Comparison of ENCODE assay signal across 8 cellular contexts in genomic region chr6:137707590-137708360, GRCh38.
A peak's percentile ranks its signal among the peaks of the same experiment; 100 is the strongest.
DNase-seq lines count a peak whose midpoint lies in the region; ATAC-seq, FAIRE-seq and TF ChIP-seq lines count a peak whose summit lies in the region.

No MANE protein-coding gene starts in this region.

- H3K4me1 ChIP-seq in endothelial cell of umbilical vein (ENCODE audit: control insufficient read depth, extremely low read depth, insufficient read depth, low read length): peaks cover 4% of the 10 kb centered on the region

- intact Hi-C loops in CD14-positive monocyte (cut with micrococcal nuclease): loop anchor here (2.0 to 10.0 kb wide), 8 partner anchors 65 to 297 kb away; partner anchors contain the start of gene TNFAIP3 (in 2 of the 2)
- intact Hi-C loops in endothelial cell of umbilical vein (cut with micrococcal nuclease): loop anchor here (1.0 to 5.0 kb wide), 6 partner anchors 95 to 402 kb away; partner anchors contain the start of gene TNFAIP3

- CTCF ChIA-PET in activated CD8-positive, alpha-beta memory T cell treated with anti-CD3 and anti-CD28 coated beads, Interleukin-2, amount 10 ng/mL, durations not matched to agents 7 days and 5 days (lab: Charles Lee): interaction anchor here (0.7 to 3.5 kb wide), 42 partner anchors 9 to 400 kb away, joined by 3 to 54 read pairs (median 4); partner anchors contain the start of gene TNFAIP3
- CTCF ChIA-PET in endothelial cell of umbilical vein (lab: Charles Lee): interaction anchor here (0.7 to 3.5 kb wide), 55 partner anchors 9 to 408 kb away, joined by 3 to 103 read pairs (median 4); partner anchors contain the start of gene TNFAIP3

- H3K36me3 Mint-ChIP-seq in CD14-positive monocyte (peaks cover 0 to 1% of the 10 kb centered on the region in 2 donors), naive B cell (no peaks in the 10 kb centered on the region)
- H3K36me3 Mint-ChIP-seq in activated CD8-positive, alpha-beta memory T cell treated with anti-CD3 and anti-CD28 coated beads, Interleukin-2, amount 10 ng/mL, durations not matched to agents 7 days and 5 days: peaks cover 17% of the 10 kb centered on the region
- H3K36me3 Mint-ChIP-seq in stimulated activated memory B cell treated with anti-CD40 and anti-IgM and Interleukin-4, amounts not matched to agents 10 μg/mL and 1 μg/mL and 100 μg/mL, for 72 hours: no peaks in the 10 kb centered on the region

- peaks cover 41% of the 10 kb centered on the region for H3K4me1 Mint-ChIP-seq in CD14-positive monocyte
- H3K4me1 Mint-ChIP-seq in activated CD8-positive, alpha-beta memory T cell treated with anti-CD3 and anti-CD28 coated beads, Interleukin-2, amount 10 ng/mL, durations not matched to agents 7 days and 5 days: peaks cover 71% of the 10 kb centered on the region
- H3K4me1 Mint-ChIP-seq in naive B cell: peaks cover 21 to 38% (median 33%) of the 10 kb centered on the region in 3 donors
- H3K4me1 Mint-ChIP-seq in stimulated activated memory B cell treated with anti-CD40 and anti-IgM and Interleukin-4, amounts not matched to agents 10 μg/mL and 1 μg/mL and 100 μg/mL, for 72 hours: peaks cover 56% of the 10 kb centered on the region

- no peaks in the 10 kb centered on the region for H3K9me1 ChIP-seq in endothelial cell of umbilical vein (replicated peaks; ENCODE audit: control insufficient read depth, extremely low read depth, insufficient read depth, low read length)

- no peak overlapping the region for H3K9ac ChIP-seq in endothelial cell of umbilical vein (replicated peaks; ENCODE audit: extremely low read depth, insufficient read depth, low read length)

- DNase-seq in CD14-positive monocyte (ENCODE audit: low spot score) (peak; percentile 78), endothelial cell of umbilical vein (ENCODE audit: low read depth, low spot score) (peak; percentile 68), naive B cell (peak; percentile 79)
- peak; percentile 67 for DNase-seq in NK-92 treated with Interleukin-12 subunit alpha and Interleukin-12 subunit beta, amount 100 ng/mL, for 24 hours (lab: John Stamatoyannopoulos, UW)
- DNase-seq in activated CD8-positive, alpha-beta memory T cell treated with anti-CD3 and anti-CD28 coated beads, Interleukin-2, amount 10 ng/mL, durations not matched to agents 7 days and 5 days: peak; percentile 94

- TF ChIP-seq CTCF in CD14-positive monocyte (IDR thresholded peaks at IDR 0.05) (peak; percentile 93), endothelial cell of umbilical vein (IDR thresholded peaks at IDR 0.05; ENCODE audit: extremely low read depth in 1 of 2, insufficient read depth in 1 of 2, low read depth in 1 of 2, low read length in 2 of 2) (peak; percentile 60 to 68)

- peak overlapping the region; percentile 65 to 88 for H3K4me3 Mint-ChIP-seq in CD14-positive monocyte
- peak overlapping the region; percentile 59 for H3K4me3 Mint-ChIP-seq in activated CD8-positive, alpha-beta memory T cell treated with anti-CD3 and anti-CD28 coated beads, Interleukin-2, amount 10 ng/mL, durations not matched to agents 7 days and 5 days
- peak overlapping the region; percentile 17 to 84 (median 58) for H3K4me3 Mint-ChIP-seq in naive B cell
- H3K4me3 Mint-ChIP-seq in stimulated activated memory B cell treated with anti-CD40 and anti-IgM and Interleukin-4, amounts not matched to agents 10 μg/mL and 1 μg/mL and 100 μg/mL, for 72 hours: peak overlapping the region; percentile 64

- H3K4me3 ChIP-seq in endothelial cell of umbilical vein (replicated peaks in 1 of 3; ENCODE audit: insufficient read depth in 1 of 3, low read depth in 1 of 3, low read length in 3 of 3): peak overlapping the region in 1 of 3 experiments; percentile 30

- peaks cover 0 to 3% (median 2%) of the 10 kb centered on the region in 7 donors for H3K9me3 Mint-ChIP-seq in CD14-positive monocyte
- H3K9me3 Mint-ChIP-seq in activated CD8-positive, alpha-beta memory T cell treated with anti-CD3 and anti-CD28 coated beads, Interleukin-2, amount 10 ng/mL, durations not matched to agents 7 days and 5 days (ENCODE audit: low read depth): peaks cover 7% of the 10 kb centered on the region
- peaks cover 0 to 2% (median 0%) of the 10 kb centered on the region in 7 donors for H3K9me3 Mint-ChIP-seq in naive B cell
- peaks cover 3% of the 10 kb centered on the region for H3K9me3 Mint-ChIP-seq in stimulated activated memory B cell treated with anti-CD40 and anti-IgM and Interleukin-4, amounts not matched to agents 10 μg/mL and 1 μg/mL and 100 μg/mL, for 72 hours

- H3K36me3 ChIP-seq in endothelial cell of umbilical vein (ENCODE audit: control insufficient read depth in 2 of 2, extremely low read depth in 1 of 2, insufficient read depth in 2 of 2, low read length in 2 of 2): no peaks in the 10 kb centered on the region

- H3K27me3 Mint-ChIP-seq in CD14-positive monocyte (ENCODE audit: low read depth in 3 of 3) (peaks cover 0 to 3% (median 2%) of the 10 kb centered on the region in 3 donors), naive B cell (peaks cover 0 to 9% (median 3%) of the 10 kb centered on the region in 3 donors)
- H3K27me3 Mint-ChIP-seq in activated CD8-positive, alpha-beta memory T cell treated with anti-CD3 and anti-CD28 coated beads, Interleukin-2, amount 10 ng/mL, durations not matched to agents 7 days and 5 days: no peaks in the 10 kb centered on the region
- no peaks in the 10 kb centered on the region for H3K27me3 Mint-ChIP-seq in stimulated activated memory B cell treated with anti-CD40 and anti-IgM and Interleukin-4, amounts not matched to agents 10 μg/mL and 1 μg/mL and 100 μg/mL, for 72 hours

- no peaks in the 10 kb centered on the region for H3K9me3 ChIP-seq in endothelial cell of umbilical vein (replicated peaks; ENCODE audit: control insufficient read depth, insufficient read depth, low read length)

- H3K27ac Mint-ChIP-seq in CD14-positive monocyte: peak overlapping the region; percentile 82 to 95 (median 91)
- peak overlapping the region; percentile 90 for H3K27ac Mint-ChIP-seq in activated CD8-positive, alpha-beta memory T cell treated with anti-CD3 and anti-CD28 coated beads, Interleukin-2, amount 10 ng/mL, durations not matched to agents 7 days and 5 days
- H3K27ac Mint-ChIP-seq in naive B cell: peak overlapping the region; percentile 90 to 94 (median 92)
- H3K27ac Mint-ChIP-seq in stimulated activated memory B cell treated with anti-CD40 and anti-IgM and Interleukin-4, amounts not matched to agents 10 μg/mL and 1 μg/mL and 100 μg/mL, for 72 hours: peak overlapping the region; percentile 85

- H4K20me1 ChIP-seq in endothelial cell of umbilical vein (replicated peaks; ENCODE audit: control insufficient read depth, extremely low read depth, insufficient read depth, low read length): no peaks in the 10 kb centered on the region

- no peaks in the 10 kb centered on the region for H3K79me2 ChIP-seq in endothelial cell of umbilical vein (ENCODE audit: control insufficient read depth, insufficient read depth, low read length)

- POLR2A ChIA-PET in endothelial cell of umbilical vein (lab: Charles Lee): no interaction called here

- ATAC-seq in GM19438 (IDR thresholded peaks at IDR 0.05; ENCODE audit: low read depth, unreplicated experiment) (peak; percentile 69), HG03571 (IDR thresholded peaks at IDR 0.05; ENCODE audit: unreplicated experiment) (peak; percentile 52), naive B cell (ENCODE audit: low read depth in 2 of 2) (peak; percentile 87 to 88)
- ATAC-seq in activated CD8-positive, alpha-beta memory T cell treated with anti-CD3 and anti-CD28 coated beads, Interleukin-2, amount 10 ng/mL, durations not matched to agents 7 days and 5 days: peak; percentile 82
- ATAC-seq in stimulated activated memory B cell treated with anti-CD40 and anti-IgM and Interleukin-4, amounts not matched to agents 10 μg/mL and 1 μg/mL and 100 μg/mL, for 72 hours: peak; percentile 83

- FAIRE-seq in endothelial cell of umbilical vein (lab: Jason Lieb, UNC): peak; percentile 94

- peak overlapping the region; percentile 34 for H3K4me2 ChIP-seq in endothelial cell of umbilical vein (ENCODE audit: insufficient read depth, low read length)

- H2AFZ ChIP-seq in endothelial cell of umbilical vein (ENCODE audit: low read depth, low read length): peak overlapping the region; percentile 58

- TF ChIP-seq POLR2A in endothelial cell of umbilical vein (IDR thresholded peaks at IDR 0.05; ENCODE audit: low read depth, low read length): no peak

- BruUV-seq in endothelial cell of umbilical vein (replicated peaks; lab: Mats Ljungman, UMichigan): no TSS peak

- dilution Hi-C loops in endothelial cell of umbilical vein (cut with MboI; ENCODE audit: extremely low pct_ligation_motif_present, low sequenced_read_pairs): no loop called here

- no peak overlapping the region for H3K27ac ChIP-seq in endothelial cell of umbilical vein (ENCODE audit: insufficient read depth, low read depth, low read length)

- no peaks in the 10 kb centered on the region for H3K27me3 ChIP-seq in endothelial cell of umbilical vein (ENCODE audit: control insufficient read depth in 2 of 2, insufficient read depth in 2 of 2, low read length in 2 of 2)

TF ChIP-seq in endothelial cell of umbilical vein, 7 proteins besides CTCF, POLR2A, EP300 and RAD21:
- TF ChIP-seq MAX (IDR thresholded peaks at IDR 0.05; ENCODE audit: insufficient read depth, insufficient read length): no peak
- TF ChIP-seq FOS (IDR thresholded peaks at IDR 0.05; ENCODE audit: borderline replicate concordance, insufficient read depth, low read length): no peak
- no peak for TF ChIP-seq POLR2AphosphoS5 (IDR thresholded peaks at IDR 0.05; ENCODE audit: insufficient read depth, low read depth, low read length)
- TF ChIP-seq GATA2 (IDR thresholded peaks at IDR 0.05; ENCODE audit: insufficient read depth, insufficient read length, low read depth, low read length): no peak
- TF ChIP-seq JUN (IDR thresholded peaks at IDR 0.05; ENCODE audit: borderline replicate concordance, insufficient read depth, insufficient read length, low read depth): no peak
- TF ChIP-seq MYC (IDR thresholded peaks at IDR 0.05; ENCODE audit: low read depth, low read length): no peak
- no peak for TF ChIP-seq EZH2 (IDR thresholded peaks at IDR 0.05; ENCODE audit: borderline replicate concordance, low read depth, low read length, severe bottlenecking)
